ENCODE assay signal across 30 cellular contexts in genomic region chr6:157280153-157280552, GRCh38.
"Had no signal": no experiment of that assay in that cellular context is flagged by ENCODE, and none has a peak within 500 bp of the region (broad histone marks: within the 10 kb centered on the region; RNA-seq: fewer than 3 reads in every experiment).

No MANE protein-coding gene starts in this region.

- H3K36me3 ChIP-seq: SJCRH30 had no signal

- H3K9me3 Mint-ChIP-seq: activated CD4-positive, alpha-beta memory T cell treated with anti-CD3 and anti-CD28 coated beads, Interleukin-2, amount 10 ng/mL, durations not matched to agents 7 days and 5 days; activated CD4-positive, alpha-beta T cell treated with anti-CD3 and anti-CD28 coated beads, Interleukin-2, amount 10 ng/mL, durations not matched to agents 7 days and 5 days; activated naive CD4-positive, alpha-beta T cell treated with anti-CD3 and anti-CD28 coated beads for 36 hours; activated T-helper 17 cell treated with anti-CD3 and anti-CD28 coated beads, Interleukin-2, amount 50 U/mL, for 72 hours; brain; central memory CD8-positive, alpha-beta T cell had no signal

- H3K36me3 Mint-ChIP-seq: activated naive CD8-positive, alpha-beta T cell; brain had no signal

- H3K27ac Mint-ChIP-seq: activated CD4-positive, alpha-beta memory T cell treated with anti-CD3 and anti-CD28 coated beads, Interleukin-2, amount 10 ng/mL, durations not matched to agents 7 days and 5 days; activated CD4-positive, alpha-beta T cell treated with anti-CD3 and anti-CD28 coated beads, Interleukin-2, amount 10 ng/mL, durations not matched to agents 7 days and 5 days; activated naive CD4-positive, alpha-beta T cell treated with anti-CD3 and anti-CD28 coated beads for 36 hours; activated naive CD8-positive, alpha-beta T cell; activated T-helper 17 cell treated with anti-CD3 and anti-CD28 coated beads, Interleukin-2, amount 50 U/mL, for 72 hours; brain had no signal

- H3K4me1 Mint-ChIP-seq: activated T-helper 17 cell treated with anti-CD3 and anti-CD28 coated beads, Interleukin-2, amount 50 U/mL, for 72 hours; brain; central memory CD8-positive, alpha-beta T cell had no signal

- H3K27me3 ChIP-seq: SJCRH30 had no signal

- H3K4me2 ChIP-seq: SK-N-SH had no signal

- H3K4me3 Mint-ChIP-seq: activated CD4-positive, alpha-beta memory T cell treated with anti-CD3 and anti-CD28 coated beads, Interleukin-2, amount 10 ng/mL, durations not matched to agents 7 days and 5 days; activated CD4-positive, alpha-beta T cell treated with anti-CD3 and anti-CD28 coated beads, Interleukin-2, amount 10 ng/mL, durations not matched to agents 7 days and 5 days; activated naive CD4-positive, alpha-beta T cell treated with anti-CD3 and anti-CD28 coated beads for 36 hours; activated naive CD8-positive, alpha-beta T cell; activated T-helper 17 cell treated with anti-CD3 and anti-CD28 coated beads, Interleukin-2, amount 50 U/mL, for 72 hours; brain; central memory CD8-positive, alpha-beta T cell had no signal

- H3K27me3 Mint-ChIP-seq: activated CD4-positive, alpha-beta T cell treated with anti-CD3 and anti-CD28 coated beads, Interleukin-2, amount 10 ng/mL, durations not matched to agents 7 days and 5 days; activated naive CD8-positive, alpha-beta T cell; central memory CD8-positive, alpha-beta T cell had no signal

- H3K9me3 ChIP-seq: SJCRH30, SK-N-SH had no signal

- H3K4me3 ChIP-seq: SJCRH30 had no signal

- H3K9ac ChIP-seq: SK-N-SH had no signal

- H3K27ac ChIP-seq: RWPE1, SJCRH30, VCaP had no signal

- FAIRE-seq: astrocyte had no signal

- ATAC-seq: activated CD4-positive, CD25-positive, alpha-beta regulatory T cell treated with anti-CD3 and anti-CD28 coated beads, Interleukin-2, amount 50 U/mL, for 24 hours; activated T-helper 17 cell treated with anti-CD3 and anti-CD28 coated beads, Interleukin-2, amount 50 U/mL, for 72 hours; Panc1 had no signal

- H3K4me1 ChIP-seq: SJCRH30 had no signal

- DNase-seq: activated CD4-positive, alpha-beta memory T cell treated with anti-CD3 and anti-CD28 coated beads, Interleukin-2, amount 10 ng/mL, durations not matched to agents 7 days and 5 days; activated CD4-positive, alpha-beta T cell treated with anti-CD3 and anti-CD28 coated beads, Interleukin-2, amount 10 ng/mL, durations not matched to agents 7 days and 5 days; activated gamma-delta T cell; activated naive CD4-positive, alpha-beta T cell treated with anti-CD3 and anti-CD28 coated beads for 36 hours; activated T-cell treated with anti-CD3 and anti-CD28 coated beads for 4 hours; activated T-cell treated with anti-CD3 and anti-CD28 coated beads, Interleukin-2, amount 50 U/mL, for 48 hours; amygdala; MM.1S; NCI-H1105; NCI-H1436; NCI-H1694 treated with DMSO at 0.1 percent for 48 hours; NCI-H2029 treated with DMSO at 0.1 percent for 48 hours; NCI-H345; NCI-H510A; NCI-H69; NK-92 treated with Interleukin-12 subunit alpha and Interleukin-12 subunit beta, amount 100 ng/mL, for 24 hours; OCI-M1; Right ventricle myocardium superior; SJCRH30; SK-N-SH; T-helper 1 cell had no signal

- H3K9me2 ChIP-seq: SK-N-SH had no signal
